ENCODE assay signal across 8 cellular contexts in genomic region chr4:170089743-170090666, GRCh38. TPM values are rescaled to one million over a fixed set of nuclear protein-coding genes. Genes with fewer than 3 reads are reported as not detected.
DNase-seq lines count a peak whose midpoint lies in the region; ATAC-seq lines count a peak whose summit lies in the region.

TSS of gene AADAT (minus strand) at chr4:170089956. CDS start at chr4:170089690, 266 bp downstream.

- peak; percentile 72 for ATAC-seq in GM21723 (IDR thresholded peaks at IDR 0.05; ENCODE audit: unreplicated experiment)
- ATAC-seq in stimulated activated naive B cell treated with anti-CD40 and anti-IgM and Interleukin-4, amounts not matched to agents 10 μg/mL and 1 μg/mL and 100 μg/mL, for 72 hours (replicated peaks): peak; percentile 76 to 80

- H3K4me3 Mint-ChIP-seq in stimulated activated naive B cell treated with anti-CD40 and anti-IgM and Interleukin-4, amounts not matched to agents 10 μg/mL and 1 μg/mL and 100 μg/mL, for 72 hours: peak within 1 kb of the TSS; percentile 65 to 81

- H3K9me3 Mint-ChIP-seq in stimulated activated naive B cell treated with anti-CD40 and anti-IgM and Interleukin-4, amounts not matched to agents 10 μg/mL and 1 μg/mL and 100 μg/mL, for 72 hours: peaks cover 0 to 4% of the 10 kb centered on the region in 2 donors

- no peaks in the 10 kb centered on the region for H3K36me3 Mint-ChIP-seq in stimulated activated naive B cell treated with anti-CD40 and anti-IgM and Interleukin-4, amounts not matched to agents 10 μg/mL and 1 μg/mL and 100 μg/mL, for 72 hours

- peak; percentile 19 for DNase-seq in KG1 (lab: John Stamatoyannopoulos, UW)
- DNase-seq in SK-N-DZ (ENCODE audit: low spot score): peak; percentile 83
- peak; percentile 94 for DNase-seq in left kidney (ENCODE audit: low read depth, low spot score)
- DNase-seq in stimulated activated naive B cell treated with anti-CD40 and anti-IgM and Interleukin-4, amounts not matched to agents 10 μg/mL and 1 μg/mL and 100 μg/mL, for 72 hours: peak; percentile 6
- no peak for DNase-seq in GF-D8 (lab: John Stamatoyannopoulos, UW)

- H3K9me3 ChIP-seq in ES-I3 (ENCODE audit: control insufficient read depth, insufficient read depth, low read length) (no peaks in the 10 kb centered on the region), duodenal mucosa (ENCODE audit: control insufficient read depth in 1 of 2, low read length in 2 of 2) (no peaks in the 10 kb centered on the region)

- H3K27me3 ChIP-seq in duodenal mucosa (ENCODE audit: control insufficient read depth in 1 of 2, insufficient read depth in 2 of 2, low read length in 2 of 2): no peaks in the 10 kb centered on the region

- H3K27ac ChIP-seq in duodenal mucosa (ENCODE audit: low read depth, low read length): no peak within 1 kb of the TSS

- peak within 1 kb of the TSS; percentile 78 to 85 for H3K4me3 ChIP-seq in duodenal mucosa (ENCODE audit: low read depth in 1 of 2, low read length in 2 of 2)

- H3K27ac Mint-ChIP-seq in stimulated activated naive B cell treated with anti-CD40 and anti-IgM and Interleukin-4, amounts not matched to agents 10 μg/mL and 1 μg/mL and 100 μg/mL, for 72 hours: no peak within 1 kb of the TSS

- peaks cover 25 to 40% of the 10 kb centered on the region in 2 donors for H3K27me3 Mint-ChIP-seq in stimulated activated naive B cell treated with anti-CD40 and anti-IgM and Interleukin-4, amounts not matched to agents 10 μg/mL and 1 μg/mL and 100 μg/mL, for 72 hours

- H3K4me1 ChIP-seq in ES-I3 (ENCODE audit: insufficient read depth, low read length) (peaks cover 5% of the 10 kb centered on the region; the same call in 1 of the 2 replicates), duodenal mucosa (ENCODE audit: control insufficient read depth in 1 of 2, insufficient read depth in 2 of 2, low read length in 2 of 2) (peaks cover 7 to 15% of the 10 kb centered on the region in 2 donors)

- peak within 1 kb of the TSS; percentile 86 for H3K9ac ChIP-seq in ES-I3 (ENCODE audit: low read depth, low read length)
- peak within 1 kb of the TSS in 1 of 2 donors; percentile 43 for H3K9ac ChIP-seq in duodenal mucosa (ENCODE audit: low read depth in 1 of 2, low read length in 2 of 2)

- peaks cover 11 to 16% of the 10 kb centered on the region in 2 donors for H3K4me1 Mint-ChIP-seq in stimulated activated naive B cell treated with anti-CD40 and anti-IgM and Interleukin-4, amounts not matched to agents 10 μg/mL and 1 μg/mL and 100 μg/mL, for 72 hours

- H3K36me3 ChIP-seq in ES-I3 (ENCODE audit: insufficient read depth, low read length) (0 out of 2 replicates have a peak, but pooled peaks cover 4% of the 10 kb centered on the region), duodenal mucosa (ENCODE audit: control insufficient read depth in 1 of 2, insufficient read depth in 2 of 2, low read length in 2 of 2) (no peaks in the 10 kb centered on the region)

RNA-seq across cellular contexts. Expression of gene AADAT, which starts in this region (rescaled TPM):
- polyA plus RNA-seq in SK-N-DZ (2014; cell fraction: cytosol; rRNA removed): 13.6 and 13.9 TPM in 2 replicates
- 31.2 and 53.8 TPM in 2 replicates for polyA plus RNA-seq in SK-N-DZ (2014; cell fraction: nucleus; rRNA removed)
